Comparison of ENCODE assay signal across 8 cellular contexts in genomic region chr19:17074628-17075034, GRCh38. TPM values are rescaled to one million over a fixed set of nuclear protein-coding genes. Genes with fewer than 3 reads are reported as not detected.
A peak's percentile ranks its signal among the peaks of the same experiment; 100 is the strongest.
DNase-seq lines count a peak whose midpoint lies in the region; ATAC-seq and TF ChIP-seq lines count a peak whose summit lies in the region.

No MANE protein-coding gene starts in this region.

- DNase-seq in heart right ventricle (no peak), left cardiac atrium (no peak), GM19238 (ENCODE audit: insufficient read length, low spot score) (no peak), DMS79 treated with DMSO at 0.1 percent for 48 hours (lab: John Stamatoyannopoulos, UW) (no peak)

- H3K4me1 ChIP-seq in heart right ventricle (peaks cover 4 to 67% (median 41%) of the 10 kb centered on the region in 9 donors), stomach smooth muscle (ENCODE audit: control insufficient read depth, insufficient read depth, low read length) (peaks cover 40% of the 10 kb centered on the region)

- no peaks in the 10 kb centered on the region for H3K9me3 ChIP-seq in heart right ventricle
- no peaks in the 10 kb centered on the region for H3K9me3 ChIP-seq in stomach smooth muscle (ENCODE audit: control insufficient read depth in 2 of 2, low read length in 2 of 2)

- peak overlapping the region; percentile 40 to 81 for H3K9ac ChIP-seq in stomach smooth muscle (ENCODE audit: low read length in 2 of 2)

- H3K4me3 ChIP-seq in heart right ventricle (peak overlapping the region; percentile 61 to 88 (median 75)), WI38 (ENCODE audit: low read depth, low read length) (peak overlapping the region; percentile 77), iPS-11a (ENCODE audit: low read depth, low read length) (peak overlapping the region; percentile 95), stomach smooth muscle (ENCODE audit: low read length in 2 of 2) (peak overlapping the region; percentile 73 to 93)

- H3K36me3 ChIP-seq in heart right ventricle (peaks cover 0 to 25% (median 0%) of the 10 kb centered on the region in 9 donors), stomach smooth muscle (ENCODE audit: control insufficient read depth in 2 of 2, insufficient read depth in 2 of 2, low read length in 2 of 2) (peaks cover 0 to 2% of the 10 kb centered on the region in 2 donors)

- peak overlapping the region; percentile 3 to 91 (median 78) for H3K27ac ChIP-seq in heart right ventricle
- H3K27ac ChIP-seq in stomach smooth muscle (ENCODE audit: low read length), result peak overlapping the region; percentile 66

- TF ChIP-seq CTCF in heart right ventricle (IDR thresholded peaks at IDR 0.05) (no peak), WI38 (IDR thresholded peaks at IDR 0.05; ENCODE audit: low read depth, low read length) (no peak)

- ATAC-seq in heart right ventricle (no peak), left cardiac atrium (no peak)
- ATAC-seq in activated CD4-positive, CD25-positive, alpha-beta regulatory T cell treated with anti-CD3 and anti-CD28 coated beads, Interleukin-2, amount 50 U/mL, for 24 hours, result no peak

- H3K27me3 ChIP-seq in heart right ventricle (no peaks in the 10 kb centered on the region), stomach smooth muscle (ENCODE audit: control insufficient read depth in 1 of 2, insufficient read depth in 2 of 2, low read length in 2 of 2) (no peaks in the 10 kb centered on the region)

- 16 to 17% methylated on average over 11 of the region's 11 CpGs for WGBS in heart right ventricle, 2 donors

- intact Hi-C loops in heart right ventricle (cut with DNase I), result loop anchor here in 6 of 10 donors (1.0 to 10.0 kb wide), 6 partner anchors 53 to 1220 kb away; partner anchors contain the start of gene OCEL1 (in 3 of the 6)
- intact Hi-C loops in left cardiac atrium (cut with DNase I), result loop anchor here in 1 of 2 donors (5.0 kb wide), 2 partner anchors 63 to 143 kb away; partner anchors contain the start of gene USE1

RNA-seq across cellular contexts. Expression of gene HAUS8, which starts 0.6 kb away (rescaled TPM):
- 1 to 10 TPM; 2.0 to 9.1 (median 4.7) TPM for total RNA-seq in heart right ventricle
- 10 to 100 TPM in 1 of 2 donors, 1 to 10 TPM in 1; 4.4 to 10.2 TPM for polyA plus RNA-seq in heart right ventricle
- total RNA-seq in left cardiac atrium, result 1 to 10 TPM; 3.9 to 5.0 TPM

RNA-seq across cellular contexts. Expression of gene MYO9B, which starts 0.9 kb away (rescaled TPM):
- total RNA-seq in heart right ventricle, result 10 to 100 TPM; 19.9 to 55.0 (median 27.5) TPM
- 10 to 100 TPM; 27.9 to 55.2 TPM for polyA plus RNA-seq in heart right ventricle
- 10 to 100 TPM; 32.5 to 44.6 TPM for total RNA-seq in left cardiac atrium

RNA-seq across cellular contexts. Expression of gene CPAMD8, which starts 48.0 kb away (rescaled TPM):
- total RNA-seq in heart right ventricle (10 to 100 TPM in 6 of 10 donors, 1 to 10 TPM in 4; 4.8 to 30.4 (median 10.5) TPM), left cardiac atrium (10 to 100 TPM in 1 of 2 donors, 1 to 10 TPM in 1; 8.9 to 11.3 TPM)
- 10 to 100 TPM; 11.0 to 77.9 TPM for polyA plus RNA-seq in heart right ventricle
